Comparison of ENCODE assay signal across 8 cellular contexts in the genomic region with DNA sequence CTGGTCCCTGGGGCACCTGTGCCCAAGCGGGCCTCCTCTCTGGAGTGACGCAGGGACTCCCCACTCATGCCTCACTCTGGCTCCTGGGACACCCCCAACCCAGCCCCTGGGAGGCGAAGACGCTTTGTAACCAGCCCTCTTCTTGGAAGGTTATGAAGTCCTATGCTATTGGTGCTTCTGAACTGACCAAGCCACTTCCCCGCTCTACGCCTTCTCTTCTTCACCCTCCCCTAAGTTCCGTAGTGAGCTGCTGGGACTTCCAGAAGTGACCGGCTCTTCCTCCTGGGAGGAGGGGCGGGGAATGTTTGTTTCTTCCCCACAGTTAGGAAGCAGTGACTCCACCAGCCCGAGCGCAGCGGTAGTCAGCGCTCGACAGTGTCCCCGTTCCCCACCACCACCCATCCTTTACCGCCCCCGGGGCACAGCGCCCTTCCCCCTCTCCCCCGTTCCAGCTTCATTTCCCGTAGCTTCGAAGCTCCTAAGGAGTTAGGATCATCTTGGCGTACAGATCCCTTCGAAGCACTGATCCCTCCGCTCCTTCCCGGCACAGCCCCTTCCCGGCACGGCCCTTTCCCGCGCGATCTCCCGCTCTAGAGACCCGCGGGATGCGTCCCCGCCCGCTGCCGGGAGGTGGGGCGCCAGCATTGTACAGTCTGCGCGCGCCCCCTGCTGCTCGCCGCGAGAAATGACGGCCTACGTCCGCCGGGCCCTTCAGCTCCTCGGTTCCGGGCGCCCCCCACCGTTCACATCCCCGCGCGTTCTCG. TPM values are rescaled to one million over a fixed set of nuclear protein-coding genes. Genes with fewer than 3 reads are reported as not detected.
DNase-seq lines count a peak whose midpoint lies in the region; ATAC-seq lines count a peak whose summit lies in the region.

No MANE protein-coding gene starts in this region.

- intact Hi-C loops in CD4-positive, alpha-beta memory T cell (cut with micrococcal nuclease), result loop anchor here (1.0 to 10.0 kb wide), 10 partner anchors 14 to 1252 kb away; a partner anchor contains a TSS

- H3K4me1 Mint-ChIP-seq in CD4-positive, alpha-beta memory T cell, result peaks cover 11 to 21% (median 15%) of the 10 kb centered on the region in 4 donors
- peaks cover 23% of the 10 kb centered on the region for H3K4me1 Mint-ChIP-seq in activated CD8-positive, alpha-beta T cell treated with anti-CD3 and anti-CD28 coated beads, Interleukin-2, amount 10 ng/mL, durations not matched to agents 7 days and 5 days (ENCODE audit: low read depth)
- peaks cover 13% of the 10 kb centered on the region for H3K4me1 Mint-ChIP-seq in memory B cell

- peaks cover 17% of the 10 kb centered on the region for H3K27me3 ChIP-seq in CD4-positive, alpha-beta memory T cell (ENCODE audit: insufficient read depth, low read length)

- CTCF ChIA-PET in CD4-positive, alpha-beta memory T cell (lab: Charles Lee; ENCODE audit: partially characterized antibody), result interaction anchor here (0.6 to 8.2 kb wide), 57 partner anchors 8 to 364 kb away, joined by 3 to 184 read pairs (median 5); a partner anchor contains a TSS
- CTCF ChIA-PET in activated CD8-positive, alpha-beta T cell treated with anti-CD3 and anti-CD28 coated beads, Interleukin-2, amount 10 ng/mL, durations not matched to agents 7 days and 5 days (lab: Charles Lee), result interaction anchor here (0.5 to 5.4 kb wide), 60 partner anchors 9 to 442 kb away, joined by 3 to 112 read pairs (median 6); a partner anchor contains a TSS

- peaks cover 10 to 31% of the 10 kb centered on the region in 2 donors for H3K27me3 Mint-ChIP-seq in CD4-positive, alpha-beta memory T cell
- peaks cover 51% of the 10 kb centered on the region for H3K27me3 Mint-ChIP-seq in activated CD8-positive, alpha-beta T cell treated with anti-CD3 and anti-CD28 coated beads, Interleukin-2, amount 10 ng/mL, durations not matched to agents 7 days and 5 days (ENCODE audit: low read depth)
- peaks cover 17% of the 10 kb centered on the region for H3K27me3 Mint-ChIP-seq in memory B cell

- peak overlapping the region; percentile 80 to 92 (median 90) for H3K4me3 Mint-ChIP-seq in CD4-positive, alpha-beta memory T cell
- H3K4me3 Mint-ChIP-seq in activated CD8-positive, alpha-beta T cell treated with anti-CD3 and anti-CD28 coated beads, Interleukin-2, amount 10 ng/mL, durations not matched to agents 7 days and 5 days, result peak overlapping the region; percentile 80
- H3K4me3 Mint-ChIP-seq in memory B cell, result peak overlapping the region; percentile 92

- ATAC-seq in GM19452 (IDR thresholded peaks at IDR 0.05; ENCODE audit: unreplicated experiment), result peak; percentile 78
- ATAC-seq in HG03565 (IDR thresholded peaks at IDR 0.05; ENCODE audit: unreplicated experiment), result peak; percentile 50
- peak; percentile 94 for ATAC-seq in activated CD8-positive, alpha-beta T cell treated with anti-CD3 and anti-CD28 coated beads, Interleukin-2, amount 10 ng/mL, durations not matched to agents 7 days and 5 days
- ATAC-seq in memory B cell (ENCODE audit: low read depth), result peak; percentile 85

- H3K36me3 Mint-ChIP-seq in CD4-positive, alpha-beta memory T cell, result no peaks in the 10 kb centered on the region
- no peaks in the 10 kb centered on the region for H3K36me3 Mint-ChIP-seq in activated CD8-positive, alpha-beta T cell treated with anti-CD3 and anti-CD28 coated beads, Interleukin-2, amount 10 ng/mL, durations not matched to agents 7 days and 5 days (ENCODE audit: low read depth)
- H3K36me3 Mint-ChIP-seq in memory B cell, result no peaks in the 10 kb centered on the region

- no peaks in the 10 kb centered on the region for H3K36me3 ChIP-seq in CD4-positive, alpha-beta memory T cell (ENCODE audit: insufficient read depth, low read length)

- H3K9me3 ChIP-seq in CD4-positive, alpha-beta memory T cell (ENCODE audit: control insufficient read depth in 1 of 2, low read length in 2 of 2), result no peaks in the 10 kb centered on the region

- POLR2A ChIA-PET in CD4-positive, alpha-beta memory T cell (lab: Charles Lee; ENCODE audit: partially characterized antibody), result interaction anchor here (0.6 to 3.9 kb wide), 8 partner anchors 56 to 185 kb away, joined by 3 to 18 read pairs (median 3); a partner anchor contains a TSS
- POLR2A ChIA-PET in activated CD8-positive, alpha-beta T cell treated with anti-CD3 and anti-CD28 coated beads, Interleukin-2, amount 10 ng/mL, durations not matched to agents 7 days and 5 days (lab: Charles Lee), result interaction anchor here (0.6 to 1.2 kb wide), 4 partner anchors 25 to 1306 kb away, joined by 3 to 5 read pairs (median 3); a partner anchor contains a TSS

- H3K4me3 ChIP-seq in CD4-positive, alpha-beta memory T cell (ENCODE audit: low read length in 2 of 2), result peak overlapping the region; percentile 53 to 65

- H3K27ac ChIP-seq in CD4-positive, alpha-beta memory T cell (ENCODE audit: low read depth, low read length), result no peak overlapping the region

- peak; percentile 82 to 87 (median 85) for DNase-seq in CD4-positive, alpha-beta memory T cell
- DNase-seq in NCI-H82 treated with DMSO at 0.1 percent for 48 hours (lab: John Stamatoyannopoulos, UW; ENCODE audit: unreplicated experiment), result peak; percentile 63
- peak; percentile 93 for DNase-seq in activated CD8-positive, alpha-beta T cell treated with anti-CD3 and anti-CD28 coated beads, Interleukin-2, amount 10 ng/mL, durations not matched to agents 7 days and 5 days
- peak; percentile 84 for DNase-seq in effector CD4-positive, alpha-beta T cell
- DNase-seq in memory B cell (ENCODE audit: low spot score in 2 of 2), result peak; percentile 88 to 95
- DNase-seq in stimulated activated CD4-positive, alpha-beta T cell treated with anti-CD3 and anti-CD28 coated beads, TNF-alpha, amount 100 ng/mL, for 48 hours (ENCODE audit: low read depth in 3 of 3), result peak; percentile 74 to 90 (median 80)

- peaks cover 0 to 5% (median 0%) of the 10 kb centered on the region in 8 donors for H3K9me3 Mint-ChIP-seq in CD4-positive, alpha-beta memory T cell
- H3K9me3 Mint-ChIP-seq in activated CD8-positive, alpha-beta T cell treated with anti-CD3 and anti-CD28 coated beads, Interleukin-2, amount 10 ng/mL, durations not matched to agents 7 days and 5 days (ENCODE audit: insufficient read depth), result no peaks in the 10 kb centered on the region
- H3K9me3 Mint-ChIP-seq in memory B cell, result no peaks in the 10 kb centered on the region

- H3K4me1 ChIP-seq in CD4-positive, alpha-beta memory T cell (ENCODE audit: insufficient read depth, low read length), result peaks cover 23% of the 10 kb centered on the region

- peak overlapping the region in 5 of 7 donors; percentile 36 to 90 (median 60) for H3K27ac Mint-ChIP-seq in CD4-positive, alpha-beta memory T cell
- H3K27ac Mint-ChIP-seq in activated CD8-positive, alpha-beta T cell treated with anti-CD3 and anti-CD28 coated beads, Interleukin-2, amount 10 ng/mL, durations not matched to agents 7 days and 5 days, result peak overlapping the region; percentile 56
- H3K27ac Mint-ChIP-seq in memory B cell, result peak overlapping the region; percentile 84

RNA-seq across cellular contexts. Expression of a gene that starts 25.3 kb away (rescaled TPM):
- total RNA-seq in CD4-positive, alpha-beta memory T cell, result not detected
- polyA plus RNA-seq in CD4-positive, alpha-beta memory T cell, result not detected
- not detected for total RNA-seq in activated CD8-positive, alpha-beta T cell treated with anti-CD3 and anti-CD28 coated beads, Interleukin-2, amount 10 ng/mL, durations not matched to agents 7 days and 5 days

RNA-seq across cellular contexts. Expression of a gene that starts 37.0 kb away (rescaled TPM):
- total RNA-seq in CD4-positive, alpha-beta memory T cell, result 10 to 100 TPM; 38.4 to 38.9 TPM
- polyA plus RNA-seq in CD4-positive, alpha-beta memory T cell, result 10 to 100 TPM; 21.3 to 23.5 TPM
- total RNA-seq in activated CD8-positive, alpha-beta T cell treated with anti-CD3 and anti-CD28 coated beads, Interleukin-2, amount 10 ng/mL, durations not matched to agents 7 days and 5 days, result 10 to 100 TPM; 16.6 to 21.3 TPM

RNA-seq across cellular contexts. Expression of a gene that starts 56.0 kb away (rescaled TPM):
- total RNA-seq in CD4-positive, alpha-beta memory T cell, result 1 to 10 TPM; 7.0 to 7.4 TPM
- polyA plus RNA-seq in CD4-positive, alpha-beta memory T cell, result 10 to 100 TPM; 20.5 to 41.5 TPM
- 10 to 100 TPM; 19.0 to 19.1 TPM for total RNA-seq in activated CD8-positive, alpha-beta T cell treated with anti-CD3 and anti-CD28 coated beads, Interleukin-2, amount 10 ng/mL, durations not matched to agents 7 days and 5 days

RNA-seq across cellular contexts. Expression of a gene that starts 57.0 kb away (rescaled TPM):
- 100 to 1,000 TPM; 187 to 188 TPM for total RNA-seq in CD4-positive, alpha-beta memory T cell
- 100 to 1,000 TPM; 239 to 400 TPM for polyA plus RNA-seq in CD4-positive, alpha-beta memory T cell
- 100 to 1,000 TPM; 347 to 362 TPM for total RNA-seq in activated CD8-positive, alpha-beta T cell treated with anti-CD3 and anti-CD28 coated beads, Interleukin-2, amount 10 ng/mL, durations not matched to agents 7 days and 5 days
